ENCODE assay signal across 1 cellular context in the genomic region with DNA sequence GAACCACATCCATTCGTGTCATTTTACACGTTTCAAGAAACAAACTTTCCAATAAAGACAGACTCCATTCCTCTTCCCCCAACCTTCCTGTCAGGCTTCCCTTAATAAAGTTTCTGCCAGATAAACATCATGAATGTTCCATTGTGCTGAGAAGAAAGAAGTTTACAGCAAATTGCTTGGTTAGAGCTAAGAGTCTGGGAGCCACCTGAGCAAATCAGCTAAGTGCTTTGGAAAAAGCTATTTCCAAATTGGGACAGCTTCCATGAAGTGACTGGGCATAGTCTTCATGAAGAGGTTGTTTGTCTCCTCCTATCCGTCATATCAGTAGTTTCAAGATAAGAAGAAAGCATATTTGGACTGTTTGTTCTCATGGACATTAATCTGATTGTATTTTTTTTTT.
TF ChIP-seq lines count a peak whose summit lies in the region.

No MANE protein-coding gene starts in this region.

TF ChIP-seq in HepG2, 621 proteins besides CTCF, POLR2A, EP300 and RAD21 (continued from another document):
- TF ChIP-seq, protein P1, sequence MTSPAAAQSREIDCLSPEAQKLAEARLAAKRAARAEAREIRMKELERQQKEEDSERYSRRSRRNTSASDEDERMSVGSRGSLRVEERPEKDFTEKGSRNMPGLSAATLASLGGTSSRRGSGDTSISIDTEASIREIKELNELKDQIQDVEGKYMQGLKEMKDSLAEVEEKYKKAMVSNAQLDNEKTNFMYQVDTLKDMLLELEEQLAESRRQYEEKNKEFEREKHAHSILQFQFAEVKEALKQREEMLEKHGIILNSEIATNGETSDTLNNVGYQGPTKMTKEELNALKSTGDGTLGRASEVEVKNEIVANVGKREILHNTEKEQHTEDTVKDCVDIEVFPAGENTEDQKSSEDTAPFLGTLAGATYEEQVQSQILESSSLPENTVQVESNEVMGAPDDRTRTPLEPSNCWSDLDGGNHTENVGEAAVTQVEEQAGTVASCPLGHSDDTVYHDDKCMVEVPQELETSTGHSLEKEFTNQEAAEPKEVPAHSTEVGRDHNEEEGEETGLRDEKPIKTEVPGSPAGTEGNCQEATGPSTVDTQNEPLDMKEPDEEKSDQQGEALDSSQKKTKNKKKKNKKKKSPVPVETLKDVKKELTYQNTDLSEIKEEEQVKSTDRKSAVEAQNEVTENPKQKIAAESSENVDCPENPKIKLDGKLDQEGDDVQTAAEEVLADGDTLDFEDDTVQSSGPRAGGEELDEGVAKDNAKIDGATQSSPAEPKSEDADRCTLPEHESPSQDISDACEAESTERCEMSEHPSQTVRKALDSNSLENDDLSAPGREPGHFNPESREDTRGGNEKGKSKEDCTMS (CRISPR knock-in tag; conservative IDR thresholded peaks at IDR 0.05): no peak
- TF ChIP-seq TSC22D2 (CRISPR knock-in tag; IDR thresholded peaks at IDR 0.05; ENCODE audit: borderline replicate concordance) (no peak), CENPX (CRISPR knock-in tag; IDR thresholded peaks at IDR 0.05) (no peak), ZNF343 (CRISPR knock-in tag; IDR thresholded peaks at IDR 0.05) (no peak), KLF15 (CRISPR knock-in tag; IDR thresholded peaks at IDR 0.05; ENCODE audit: borderline replicate concordance) (no peak), ZC3H13 (CRISPR knock-in tag; IDR thresholded peaks at IDR 0.05) (no peak), ARID2 (CRISPR knock-in tag; IDR thresholded peaks at IDR 0.05; ENCODE audit: borderline replicate concordance) (no peak), IRF2 (CRISPR knock-in tag; IDR thresholded peaks at IDR 0.05) (no peak), ZNF530 (CRISPR knock-in tag; IDR thresholded peaks at IDR 0.05; ENCODE audit: low read depth) (no peak)
- TF ChIP-seq, protein P2, sequence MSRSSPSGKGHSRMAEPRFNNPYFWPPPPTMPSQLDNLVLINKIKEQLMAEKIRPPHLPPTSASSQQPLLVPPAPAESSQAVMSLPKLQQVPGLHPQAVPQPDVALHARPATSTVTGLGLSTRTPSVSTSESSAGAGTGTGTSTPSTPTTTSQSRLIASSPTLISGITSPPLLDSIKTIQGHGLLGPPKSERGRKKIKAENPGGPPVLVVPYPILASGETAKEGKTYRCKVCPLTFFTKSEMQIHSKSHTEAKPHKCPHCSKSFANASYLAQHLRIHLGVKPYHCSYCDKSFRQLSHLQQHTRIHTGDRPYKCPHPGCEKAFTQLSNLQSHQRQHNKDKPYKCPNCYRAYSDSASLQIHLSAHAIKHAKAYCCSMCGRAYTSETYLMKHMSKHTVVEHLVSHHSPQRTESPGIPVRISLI (CRISPR knock-in tag; IDR thresholded peaks at IDR 0.05; ENCODE audit: borderline replicate concordance): 0 out of 2 replicates have a peak, but pooled peaks have one; percentile 41
